1 cellular context compared by ENCODE assay signal in the genomic region with DNA sequence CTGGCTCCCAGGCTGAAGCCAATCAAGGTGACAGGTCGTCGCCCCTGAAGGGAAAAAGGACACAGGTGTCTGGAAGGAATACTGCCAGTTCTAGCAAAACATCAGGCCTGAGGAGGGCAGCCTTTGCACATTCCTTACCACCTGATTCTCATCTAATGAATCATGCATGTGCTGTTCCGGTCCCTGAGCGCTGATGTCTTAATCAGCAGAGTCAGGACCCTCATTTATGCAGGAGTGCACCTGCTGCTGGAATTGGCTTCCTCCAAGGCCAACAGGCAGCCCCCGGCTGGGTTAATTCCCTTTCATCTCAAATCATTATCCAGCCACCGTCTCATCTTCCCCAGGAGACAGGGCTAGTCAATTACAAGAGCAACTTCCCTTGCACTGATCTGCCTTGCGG.
TF ChIP-seq lines count a peak whose summit lies in the region.

No MANE protein-coding gene starts in this region.

TF ChIP-seq in neural cell, 6 proteins besides CTCF, POLR2A, EP300 and RAD21 (continued from another document):
- TF ChIP-seq TAF1 (IDR thresholded peaks at IDR 0.05; ENCODE audit: low read depth), result no peak
